Comparison of ENCODE assay signal across 1 cellular context in genomic region chr11:96306933-96307747, GRCh38.
TF ChIP-seq lines count a peak whose summit lies in the region.

No MANE protein-coding gene starts in this region.

TF ChIP-seq in HepG2, 621 proteins besides CTCF, POLR2A, EP300 and RAD21:
- TF ChIP-seq RFXANK (CRISPR knock-in tag; IDR thresholded peaks at IDR 0.05) (peak; percentile 84; the same call in 1 of the 2 replicates), ZNF3 (CRISPR knock-in tag; IDR thresholded peaks at IDR 0.05) (no peak), CENPBD1 (CRISPR knock-in tag; IDR thresholded peaks at IDR 0.05; ENCODE audit: borderline replicate concordance, low read depth) (no peak), XBP1 (CRISPR knock-in tag; IDR thresholded peaks at IDR 0.05) (no peak), ZBTB14 (CRISPR knock-in tag; IDR thresholded peaks at IDR 0.05) (no peak), NR3C1 (CRISPR knock-in tag; IDR thresholded peaks at IDR 0.05) (no peak), ZBTB44 (CRISPR knock-in tag; IDR thresholded peaks at IDR 0.05) (no peak), HOXA5 (CRISPR knock-in tag; IDR thresholded peaks at IDR 0.05) (no peak), RFX1 (IDR thresholded peaks at IDR 0.05) (peak; percentile 48; the same call in 1 of the 2 replicates), SRSF1 (optimal IDR thresholded peaks at IDR 0.05; ENCODE audit: low read depth, low read length) (no peak), RBM39 (IDR thresholded peaks at IDR 0.05; ENCODE audit: low read depth, low read length, poor library complexity, severe bottlenecking) (no peak), NR2F1 (CRISPR knock-in tag; IDR thresholded peaks at IDR 0.05) (no peak), RFX5 (IDR thresholded peaks at IDR 0.05; ENCODE audit: low read depth, low read length) (peak; percentile 97), ZNF766 (CRISPR knock-in tag; IDR thresholded peaks at IDR 0.05; ENCODE audit: borderline replicate concordance) (no peak), POGK (CRISPR knock-in tag; conservative IDR thresholded peaks at IDR 0.05) (no peak), ZNF770 (CRISPR knock-in tag; IDR thresholded peaks at IDR 0.05) (no peak), ZNF792 (CRISPR knock-in tag; IDR thresholded peaks at IDR 0.05) (no peak), PCBP1 (IDR thresholded peaks at IDR 0.05; ENCODE audit: borderline replicate concordance, low read depth, low read length) (no peak)
